14 cellular contexts compared by ENCODE assay signal in the genomic region with DNA sequence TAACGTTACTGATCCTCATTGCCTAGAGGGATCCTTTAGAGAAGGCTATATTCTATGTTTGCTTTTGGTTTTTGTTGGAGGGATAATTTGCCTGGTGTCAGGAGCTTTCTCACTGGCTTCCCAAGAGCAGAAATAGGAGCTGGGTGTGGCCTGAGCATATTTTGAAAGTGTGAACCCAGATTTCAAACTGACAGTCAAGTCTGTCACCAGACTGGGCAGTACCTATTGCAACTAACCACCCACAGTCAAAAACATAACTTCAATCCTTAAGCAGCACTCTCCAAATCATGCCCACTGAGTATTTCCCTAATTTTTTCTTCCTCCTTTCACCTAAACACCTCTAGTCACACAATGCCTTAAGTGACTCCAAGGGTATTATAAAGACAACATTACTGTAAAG.
A peak's percentile ranks its signal among the peaks of the same experiment; 100 is the strongest.
DNase-seq lines count a peak whose midpoint lies in the region; ATAC-seq and TF ChIP-seq lines count a peak whose summit lies in the region.
"Had no signal": no experiment of that assay in that cellular context is flagged by ENCODE, and none has a peak within 500 bp of the region (broad histone marks: within the 10 kb centered on the region; RNA-seq: fewer than 3 reads in every experiment).

No MANE protein-coding gene starts in this region.

- TF ChIP-seq CTCF in progenitor cell of endocrine pancreas (IDR thresholded peaks at IDR 0.05; ENCODE audit: unreplicated experiment), result no peak

- DNase-seq in CD1c-positive myeloid dendritic cell (ENCODE audit: extremely low spot score) (peak; percentile 67), progenitor cell of endocrine pancreas (ENCODE audit: low spot score, unreplicated experiment) (no peak)
- DNase-seq in activated naive CD8-positive, alpha-beta T cell treated with anti-CD3 and anti-CD28 coated beads, Interleukin-2, amount 50 U/mL, for 24 hours, result no peak
- no peak for DNase-seq in naive thymus-derived CD8-positive, alpha-beta T cell
- no peak for DNase-seq in stimulated activated CD8-positive, alpha-beta memory T cell treated with anti-CD3 and anti-CD28 coated beads, Interleukin-4, amount 100 ng/mL, for 48 hours
- DNase-seq: BE2C; EL; left lung; NCI-H1694 treated with DMSO at 0.1 percent for 48 hours; stimulated activated CD4-positive, alpha-beta T cell treated with anti-CD3 and anti-CD28 coated beads, Interleukin-4, amount 100 ng/mL, for 24 hours; stimulated activated naive CD4-positive, alpha-beta T cell treated with Interleukin-2 at 50 U/mL for 16 hours had no signal

- H3K4me1 Mint-ChIP-seq in activated naive CD8-positive, alpha-beta T cell treated with anti-CD3 and anti-CD28 coated beads, Interleukin-2, amount 50 U/mL, for 24 hours, result peaks cover 56% of the 10 kb centered on the region
- peaks cover 11% of the 10 kb centered on the region for H3K4me1 Mint-ChIP-seq in progenitor cell of endocrine pancreas (ENCODE audit: low read depth)
- peaks cover 6 to 76% (median 24%) of the 10 kb centered on the region in 4 donors for H3K4me1 Mint-ChIP-seq in naive thymus-derived CD8-positive, alpha-beta T cell

- peaks cover 1% of the 10 kb centered on the region for H3K36me3 Mint-ChIP-seq in activated naive CD8-positive, alpha-beta T cell treated with anti-CD3 and anti-CD28 coated beads, Interleukin-2, amount 50 U/mL, for 24 hours (ENCODE audit: low read depth)
- H3K36me3 Mint-ChIP-seq in progenitor cell of endocrine pancreas (ENCODE audit: insufficient read depth), result no peaks in the 10 kb centered on the region
- peaks cover 0 to 18% (median 15%) of the 10 kb centered on the region in 3 donors for H3K36me3 Mint-ChIP-seq in naive thymus-derived CD8-positive, alpha-beta T cell

- peaks cover 8% of the 10 kb centered on the region for H3K9me3 Mint-ChIP-seq in activated naive CD8-positive, alpha-beta T cell treated with anti-CD3 and anti-CD28 coated beads, Interleukin-2, amount 50 U/mL, for 24 hours
- H3K9me3 Mint-ChIP-seq in progenitor cell of endocrine pancreas (ENCODE audit: low read depth), result peaks cover 5% of the 10 kb centered on the region
- H3K9me3 Mint-ChIP-seq in naive thymus-derived CD8-positive, alpha-beta T cell, result peaks cover 0 to 13% (median 8%) of the 10 kb centered on the region in 9 donors

- ATAC-seq in GM18873 (IDR thresholded peaks at IDR 0.05; ENCODE audit: low FRiP score, unreplicated experiment) (peak; percentile 31), HG03025 (IDR thresholded peaks at IDR 0.05; ENCODE audit: low FRiP score, unreplicated experiment) (peak; percentile 28), HG03378 (IDR thresholded peaks at IDR 0.05; ENCODE audit: unreplicated experiment) (no peak)
- ATAC-seq in activated naive CD8-positive, alpha-beta T cell treated with anti-CD3 and anti-CD28 coated beads, Interleukin-2, amount 50 U/mL, for 24 hours, result no peak
- ATAC-seq in naive thymus-derived CD8-positive, alpha-beta T cell, result no peak
- ATAC-seq: left lung had no signal

- H3K27me3 Mint-ChIP-seq in activated naive CD8-positive, alpha-beta T cell treated with anti-CD3 and anti-CD28 coated beads, Interleukin-2, amount 50 U/mL, for 24 hours, result no peaks in the 10 kb centered on the region
- peaks cover 72% of the 10 kb centered on the region for H3K27me3 Mint-ChIP-seq in progenitor cell of endocrine pancreas
- no peaks in the 10 kb centered on the region for H3K27me3 Mint-ChIP-seq in naive thymus-derived CD8-positive, alpha-beta T cell

- peak overlapping the region; percentile 78 for H3K27ac Mint-ChIP-seq in activated naive CD8-positive, alpha-beta T cell treated with anti-CD3 and anti-CD28 coated beads, Interleukin-2, amount 50 U/mL, for 24 hours
- H3K27ac Mint-ChIP-seq in progenitor cell of endocrine pancreas, result no peak overlapping the region
- peak overlapping the region in 1 of 10 donors; percentile 23 for H3K27ac Mint-ChIP-seq in naive thymus-derived CD8-positive, alpha-beta T cell

- POLR2A ChIA-PET in naive thymus-derived CD8-positive, alpha-beta T cell (lab: Charles Lee), result no interaction called here

- H3K4me3 Mint-ChIP-seq in activated naive CD8-positive, alpha-beta T cell treated with anti-CD3 and anti-CD28 coated beads, Interleukin-2, amount 50 U/mL, for 24 hours, result no peak overlapping the region
- H3K4me3 Mint-ChIP-seq in progenitor cell of endocrine pancreas (ENCODE audit: low read depth), result no peak overlapping the region
- no peak overlapping the region for H3K4me3 Mint-ChIP-seq in naive thymus-derived CD8-positive, alpha-beta T cell

Comparison
In these comparisons a context has a peak if more than half of its experiments do, and no peak if none do; other contexts are left out.
1. ATAC-seq: peak in GM18873 (single experiment) and HG03025 (single experiment); none in activated naive CD8-positive, alpha-beta T cell treated with anti-CD3 and anti-CD28 coated beads, Interleukin-2, amount 50 U/mL, for 24 hours (single experiment), HG03378 (single experiment) and naive thymus-derived CD8-positive, alpha-beta T cell (0 of 2).